Comparison of ENCODE assay signal across 8 cellular contexts in the genomic region with DNA sequence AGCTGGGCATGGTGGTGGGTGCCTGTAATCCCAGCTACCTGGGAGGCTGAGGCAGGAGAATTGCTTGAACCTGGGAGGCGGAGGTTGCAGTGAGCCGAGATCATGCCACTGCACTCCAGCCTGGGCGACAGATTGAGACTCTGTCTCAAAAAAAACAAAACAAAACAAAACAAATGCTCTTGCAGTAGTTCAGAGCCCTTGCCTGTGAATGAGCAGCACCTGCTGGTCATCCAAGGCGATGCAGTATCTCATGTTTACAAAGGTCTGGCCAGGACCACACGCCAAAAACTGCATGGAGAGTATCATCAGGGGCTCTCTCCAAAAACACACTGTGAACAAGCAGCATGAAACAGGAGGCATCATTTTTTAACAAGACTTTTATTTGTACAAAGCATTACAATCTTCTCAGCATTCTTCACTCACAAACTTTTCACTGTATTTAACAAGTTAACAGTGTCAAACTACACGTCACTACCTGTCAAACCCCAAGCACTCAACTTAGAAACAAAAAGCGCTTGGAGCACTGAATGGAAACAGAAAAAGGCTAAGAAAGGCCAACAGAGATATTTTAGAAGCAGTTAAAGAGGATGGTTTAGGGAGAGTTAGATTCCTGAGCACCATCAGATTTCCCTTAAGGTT. TPM values are rescaled to one million over a fixed set of nuclear protein-coding genes. Genes with fewer than 3 reads are reported as not detected.
DNase-seq lines count a peak whose midpoint lies in the region; ATAC-seq, FAIRE-seq and TF ChIP-seq lines count a peak whose summit lies in the region.
"Not testable (repeated sequence)": the region's sequence is repeated elsewhere in the genome, so short reads cannot be mapped to it uniquely, and the experiment has no call there.

No MANE protein-coding gene starts in this region.

- not testable (repeated sequence) for H3K27me3 ChIP-seq in bronchial epithelial cell (ENCODE audit: control insufficient read depth, insufficient read depth, low read length); gastrocnemius medialis

- peak; percentile 81 for DNase-seq in AG10803 (ENCODE audit: low read depth)
- peak; percentile 41 for DNase-seq in HTR-8/SVneo (ENCODE audit: insufficient read length, low spot score)
- DNase-seq in NCI-H82 treated with DMSO at 0.1 percent for 48 hours (lab: John Stamatoyannopoulos, UW; ENCODE audit: unreplicated experiment) = peak; percentile 29
- peak; percentile 23 to 37 for DNase-seq in activated CD4-positive, alpha-beta T cell treated with anti-CD3 and anti-CD28 coated beads for 24 hours (ENCODE audit: low read depth in 2 of 2)
- DNase-seq in bronchial epithelial cell (ENCODE audit: low read depth) = peak; percentile 64
- peak; percentile 51 for DNase-seq in iPS-NIHi7 (ENCODE audit: extremely low spot score)
- DNase-seq in gastrocnemius medialis = peak in 1 of 2 donors; percentile 47

- in situ Hi-C loops in gastrocnemius medialis (cut with MboI; ENCODE audit: low sequenced_read_pairs in 4 of 4) = loop anchor here in 3 of 4 donors (5.0 to 10.0 kb wide), 2 partner anchors 132 to 135 kb away; partner anchors contain the start of genes CDC26 (in 2 of the 3) and PRPF4 (in 2 of the 3)

- H3K36me3 ChIP-seq in bronchial epithelial cell (ENCODE audit: control insufficient read depth, insufficient read depth, low read length) = not testable (repeated sequence)
- H3K36me3 ChIP-seq in gastrocnemius medialis = peaks cover 0 to 11% of the 10 kb centered on the region in 2 donors

- H3K4me3 ChIP-seq in AG10803 (ENCODE audit: low read length); bronchial epithelial cell (ENCODE audit: low read depth, low read length); gastrocnemius medialis: not testable (repeated sequence)

- H3K4me1 ChIP-seq in gastrocnemius medialis = peaks cover 14 to 22% of the 10 kb centered on the region in 2 donors

- FAIRE-seq in HTR-8/SVneo (lab: Jason Lieb, UNC); bronchial epithelial cell (lab: Jason Lieb, UNC): not testable (repeated sequence)

- H3K27ac ChIP-seq in gastrocnemius medialis = peak overlapping the region in 2 of 4 donors; percentile 17 to 36

- not testable (repeated sequence) for H3K9me3 ChIP-seq in gastrocnemius medialis

- peak; percentile 91 for TF ChIP-seq CTCF in AG10803 (conservative IDR thresholded peaks at IDR 0.05; ENCODE audit: low read length)
- TF ChIP-seq CTCF in bronchial epithelial cell (IDR thresholded peaks at IDR 0.05; ENCODE audit: insufficient read depth, low read length, severe bottlenecking) = peak; percentile 86
- peak; percentile 45 to 71 (median 59) for TF ChIP-seq CTCF in gastrocnemius medialis (IDR thresholded peaks at IDR 0.05 in 4 of 5, conservative IDR thresholded peaks at IDR 0.05 in 1 of 5)

- peak; percentile 18 for ATAC-seq in GM18511 (IDR thresholded peaks at IDR 0.05; ENCODE audit: unreplicated experiment)
- not testable (repeated sequence) for ATAC-seq in gastrocnemius medialis

- intact Hi-C loops in gastrocnemius medialis (cut with DNase I; ENCODE audit: low total_unique reads) = loop anchor here (5.0 kb wide), 1 partner anchor 185 kb away; the partner anchor contains the start of genes FKBP15 and SLC31A1

- TF ChIP-seq POLR2A in gastrocnemius medialis (IDR thresholded peaks at IDR 0.05) = not testable (repeated sequence)

RNA-seq across cellular contexts. Expression of gene POLE3, which starts 3.5 kb away (rescaled TPM):
- total RNA-seq in bronchial epithelial cell (41.0 and 46.6 TPM in 2 replicates), gastrocnemius medialis (10 to 100 TPM; 42.9 to 66.4 (median 57.8) TPM)

RNA-seq across cellular contexts. Expression of gene C9orf43, which starts 3.6 kb away (rescaled TPM):
- total RNA-seq in bronchial epithelial cell (0.13 and 0.53 TPM in 2 replicates), gastrocnemius medialis (not detected)

RNA-seq across cellular contexts. Expression of gene ALAD, which starts 5.9 kb away (rescaled TPM):
- total RNA-seq in bronchial epithelial cell (3.2 and 3.7 TPM in 2 replicates), gastrocnemius medialis (10 to 100 TPM in 2 of 4 donors, 1 to 10 TPM in 2; 8.9 to 16.2 (median 12.3) TPM)

RNA-seq across cellular contexts. Expression of gene HDHD3, which starts 30.2 kb away (rescaled TPM):
- total RNA-seq in bronchial epithelial cell (14.5 and 18.2 TPM in 2 replicates), gastrocnemius medialis (10 to 100 TPM; 10.3 to 16.2 (median 14.1) TPM)

RNA-seq across cellular contexts. Expression of gene RGS3, which starts 56.5 kb away (rescaled TPM):
- total RNA-seq in bronchial epithelial cell (22.1 and 36.2 TPM in 2 replicates), gastrocnemius medialis (10 to 100 TPM in 2 of 4 donors, 1 to 10 TPM in 2; 5.9 to 11.8 (median 9.8) TPM)
